9 cellular contexts compared by ENCODE assay signal in genomic region chr20:37564388-37565133, GRCh38. TPM values are rescaled to one million over a fixed set of nuclear protein-coding genes. Genes with fewer than 3 reads are reported as not detected.
A peak's percentile ranks its signal among the peaks of the same experiment; 100 is the strongest.
DNase-seq lines count a peak whose midpoint lies in the region; ATAC-seq, FAIRE-seq and TF ChIP-seq lines count a peak whose summit lies in the region.
"Had no signal": no experiment of that assay in that cellular context is flagged by ENCODE, and none has a peak within 500 bp of the region (broad histone marks: within the 10 kb centered on the region; RNA-seq: fewer than 3 reads in every experiment).

No MANE protein-coding gene starts in this region.

- no peak for FAIRE-seq in astrocyte (lab: Jason Lieb, UNC)

- H3K27me3 ChIP-seq in RWPE2 (ENCODE audit: insufficient read depth, poor library complexity, severe bottlenecking) (peaks cover 28% of the 10 kb centered on the region), astrocyte (ENCODE audit: insufficient read depth, low read length) (peaks cover 40% of the 10 kb centered on the region)

- H3K9me3 ChIP-seq in RWPE2 (ENCODE audit: severe bottlenecking) (no peaks in the 10 kb centered on the region), astrocyte (ENCODE audit: insufficient read depth, low read depth, low read length) (no peaks in the 10 kb centered on the region)

- no peak overlapping the region for H3K9ac ChIP-seq in astrocyte (ENCODE audit: low read length)

- peak overlapping the region; percentile 28 for H3K4me2 ChIP-seq in astrocyte (ENCODE audit: low read length)

- no peaks in the 10 kb centered on the region for H3K79me2 ChIP-seq in astrocyte (ENCODE audit: insufficient read depth, low read length)

- no peaks in the 10 kb centered on the region for H4K20me1 ChIP-seq in astrocyte (ENCODE audit: insufficient read depth, low read length)

- TF ChIP-seq CTCF in RWPE2 (IDR thresholded peaks at IDR 0.05; ENCODE audit: poor library complexity, severe bottlenecking) (peak; percentile 100), astrocyte (IDR thresholded peaks at IDR 0.05; ENCODE audit: insufficient read depth, low read depth, low read length) (peak; percentile 66)

- H3K4me3 Mint-ChIP-seq in astrocyte (ENCODE audit: unreplicated experiment): no peak overlapping the region

- H3K27me3 Mint-ChIP-seq in astrocyte (ENCODE audit: low read depth, unreplicated experiment): peaks cover 36% of the 10 kb centered on the region

- peaks cover 3% of the 10 kb centered on the region for H3K9me3 Mint-ChIP-seq in astrocyte (ENCODE audit: unreplicated experiment)

- no peak overlapping the region for H3K27ac Mint-ChIP-seq in astrocyte (ENCODE audit: unreplicated experiment)

- peak overlapping the region; percentile 49 for H2AFZ ChIP-seq in astrocyte (ENCODE audit: low read depth, low read length)

- H3K4me1 Mint-ChIP-seq in astrocyte (ENCODE audit: low read depth, unreplicated experiment): peaks cover 17% of the 10 kb centered on the region

- ATAC-seq in RWPE2 (ENCODE audit: low read depth): peak; percentile 61

- H3K27ac ChIP-seq in RWPE2 (ENCODE audit: poor library complexity, severe bottlenecking) (no peak overlapping the region), astrocyte (ENCODE audit: low read depth, low read length) (no peak overlapping the region)

- no peak overlapping the region for H3K4me3 ChIP-seq in RWPE2 (ENCODE audit: severe bottlenecking)
- no peak overlapping the region for H3K4me3 ChIP-seq in astrocyte (ENCODE audit: insufficient read depth, low read depth, low read length)

- DNase-seq in COLO668 (lab: John Stamatoyannopoulos, UW; ENCODE audit: unreplicated experiment) (peak; percentile 58), HPDE6-E6E7 (ENCODE audit: extremely low spot score) (peak; percentile 75), RWPE2 (ENCODE audit: low spot score) (peak; percentile 83), astrocyte (ENCODE audit: low read depth) (no peak), iPS-NIHi7 (ENCODE audit: extremely low spot score) (peak; percentile 86), H4 (ENCODE audit: low spot score) (no peak), A172 (ENCODE audit: low spot score) (no peak)
- peak; percentile 63 for DNase-seq in stimulated activated CD4-positive, alpha-beta T cell treated with anti-CD3 and anti-CD28 coated beads, Interleukin-15, amount 100 ng/mL, for 24 hours

- H3K36me3 ChIP-seq in RWPE2 (ENCODE audit: low read depth) (no peaks in the 10 kb centered on the region), astrocyte (ENCODE audit: insufficient read depth, low read length) (no peaks in the 10 kb centered on the region)

- no peaks in the 10 kb centered on the region for H3K36me3 Mint-ChIP-seq in astrocyte (ENCODE audit: low read depth, unreplicated experiment)

- H3K4me1 ChIP-seq in RWPE2 (ENCODE audit: insufficient read depth, poor library complexity, severe bottlenecking): no peaks in the 10 kb centered on the region
- H3K4me1 ChIP-seq in astrocyte (ENCODE audit: insufficient read depth, low read length): no peaks in the 10 kb centered on the region

RNA-seq across cellular contexts. Expression of gene BLCAP, which starts 36.9 kb away (rescaled TPM):
- 96.5 and 111 TPM in 2 replicates for total RNA-seq in astrocyte
- 37.1 and 50.3 TPM in 2 replicates for total RNA-seq in H4 (2014; rRNA removed; shearing (Covaris generic))
- total RNA-seq in A172 (2014; rRNA removed; shearing (Covaris generic)): 32.0 and 32.3 TPM in 2 replicates

RNA-seq across cellular contexts. Expression of gene NNAT, which starts 43.5 kb away (rescaled TPM):
- 3.1 and 3.6 TPM in 2 replicates for total RNA-seq in astrocyte
- total RNA-seq in H4 (2014; rRNA removed; shearing (Covaris generic)): not detected in 2 replicates
- total RNA-seq in A172 (2014; rRNA removed; shearing (Covaris generic)): not detected in 2 replicates
- total RNA-seq: LHCN-M2 had no signal

Comparison
In these comparisons a context has a peak if more than half of its experiments do, and no peak if none do; other contexts are left out.
1. DNase-seq: peak in COLO668 (single experiment), HPDE6-E6E7 (single experiment), RWPE2 (single experiment), iPS-NIHi7 (single experiment) and stimulated activated CD4-positive, alpha-beta T cell treated with anti-CD3 and anti-CD28 coated beads, Interleukin-15, amount 100 ng/mL, for 24 hours (single experiment); none in astrocyte (single experiment), H4 (single experiment) and A172 (single experiment).